Comparison of ENCODE assay signal across 25 cellular contexts in the genomic region with DNA sequence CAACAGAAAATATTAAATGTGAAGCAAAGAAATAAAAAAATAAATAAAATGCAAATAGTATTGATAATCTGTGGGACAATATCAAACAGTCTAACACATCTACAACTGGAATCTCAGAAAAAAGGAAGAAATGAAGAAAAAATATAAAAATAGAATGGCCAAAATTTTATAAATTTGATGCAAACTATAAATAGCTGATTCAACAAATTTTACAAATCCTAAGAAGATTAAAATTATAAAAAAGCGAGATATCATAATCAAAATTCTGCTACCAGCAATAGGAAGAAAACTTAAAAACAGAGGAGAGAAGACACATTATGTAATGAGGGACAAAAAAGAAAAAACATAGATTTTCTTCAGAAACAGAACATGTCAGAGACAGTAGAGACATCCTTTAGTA.
"Had no signal": no experiment of that assay in that cellular context is flagged by ENCODE, and none has a peak within 500 bp of the region (broad histone marks: within the 10 kb centered on the region; RNA-seq: fewer than 3 reads in every experiment).

No MANE protein-coding gene starts in this region.

- FAIRE-seq: pancreas, small intestine, urothelium cell line had no signal

- H3K27me3 ChIP-seq: neutrophil, pancreas, sigmoid colon, stomach, thyroid gland, tibial nerve, upper lobe of left lung, vagina had no signal

- H3K27ac ChIP-seq: neutrophil, pancreas, psoas muscle, sigmoid colon, stomach, thoracic aorta, thyroid gland, tibial nerve, upper lobe of left lung, vagina had no signal

- H3K36me3 ChIP-seq: neutrophil, pancreas, sigmoid colon, stomach, thoracic aorta, thyroid gland, tibial nerve, upper lobe of left lung, vagina had no signal

- H3K4me3 ChIP-seq: pancreas, psoas muscle, sigmoid colon, stomach, thoracic aorta, thyroid gland, tibial nerve, upper lobe of left lung, vagina had no signal

- DNase-seq: naive thymus-derived CD8-positive, alpha-beta T cell; nephron progenitor cell; nucleus accumbens; pancreas; psoas muscle; right cardiac atrium; sigmoid colon; small intestine; stimulated activated CD4-positive, alpha-beta T cell treated with anti-CD3 and anti-CD28 coated beads, Interleukin-15, amount 100 ng/mL, for 24 hours; stimulated activated CD4-positive, alpha-beta T cell treated with anti-CD3 and anti-CD28 coated beads, Interleukin-2, amount 100 ng/mL, for 24 hours; stimulated activated CD4-positive, alpha-beta T cell treated with anti-CD3 and anti-CD28 coated beads, Interleukin-2, amount 100 ng/mL, for 48 hours; stimulated activated CD4-positive, alpha-beta T cell treated with anti-CD3 and anti-CD28 coated beads, Interleukin-4, amount 100 ng/mL, for 24 hours; stimulated activated naive B cell treated with anti-CD40 and anti-IgM and Interleukin-4, amounts not matched to agents 10 μg/mL and 1 μg/mL and 100 μg/mL, for 72 hours; stimulated activated naive CD4-positive, alpha-beta T cell treated with Interleukin-2 at 50 U/mL for 16 hours; stomach; thyroid gland; trophoblast cell; upper lobe of left lung had no signal

- H3K9me3 ChIP-seq: psoas muscle, thyroid gland, vagina had no signal

- H3K4me1 ChIP-seq: pancreas, psoas muscle, sigmoid colon, stomach, thyroid gland, tibial nerve, upper lobe of left lung, vagina had no signal

- ATAC-seq: naive thymus-derived CD8-positive, alpha-beta T cell; natural killer cell treated with Interleukin-12 subunit alpha and Interleukin-12 subunit beta and Interleukin-15 and Interleukin-18, amount 100 ng/mL, for 72 hours; pancreas; psoas muscle; right cardiac atrium; stimulated activated effector memory CD8-positive, alpha-beta T cell treated with anti-CD3 and anti-CD28 coated beads, Interleukin-12 subunit alpha, Interleukin-12 subunit beta, amount 100 ng/mL, for 72 hours; stimulated activated naive B cell treated with anti-CD40 and anti-IgM and Interleukin-4, amounts not matched to agents 10 μg/mL and 1 μg/mL and 100 μg/mL, for 72 hours had no signal
